8 cellular contexts compared by ENCODE assay signal in the genomic region with DNA sequence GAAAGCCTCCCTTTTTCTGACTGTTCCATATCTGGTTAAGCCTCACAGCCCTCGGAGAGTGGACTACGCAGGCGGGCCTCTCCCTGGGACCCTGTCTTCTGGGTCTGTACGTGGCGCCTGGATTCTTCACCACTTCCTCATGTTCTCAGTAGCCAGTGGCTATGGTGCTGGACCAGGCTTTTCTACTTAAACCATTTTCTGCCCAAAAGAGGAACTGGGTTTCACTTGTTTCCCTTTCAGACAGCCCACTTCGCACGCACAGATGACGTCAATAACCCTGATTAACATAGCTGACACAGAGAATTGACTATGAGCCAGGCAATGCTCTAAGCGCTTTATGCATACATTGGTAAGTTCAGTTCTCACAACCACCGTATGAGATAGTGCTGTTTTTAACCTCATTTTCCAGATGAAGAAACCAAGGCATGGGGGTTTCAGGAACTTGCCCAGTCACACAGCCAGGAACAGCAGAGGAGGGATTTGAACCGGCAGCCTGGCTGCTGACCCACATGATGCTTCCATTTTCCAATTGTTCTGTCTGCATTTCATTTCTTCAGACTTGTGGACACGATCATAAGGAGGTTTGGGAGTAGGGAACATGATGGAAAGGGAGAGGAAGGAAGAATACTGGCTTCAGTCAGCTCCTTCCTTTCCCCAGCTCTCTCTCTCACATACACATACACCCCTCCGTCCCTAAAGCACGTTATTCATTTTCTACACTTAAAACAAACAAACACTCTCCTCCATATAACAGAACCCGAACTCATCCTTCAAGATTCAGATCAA. TPM values are rescaled to one million over a fixed set of nuclear protein-coding genes. Genes with fewer than 3 reads are reported as not detected.
DNase-seq lines count a peak whose midpoint lies in the region; ATAC-seq and TF ChIP-seq lines count a peak whose summit lies in the region.

No MANE protein-coding gene starts in this region.

- H3K9ac ChIP-seq in mammary epithelial cell (ENCODE audit: insufficient read depth, low read length), result no peak overlapping the region

- H3K9me3 ChIP-seq in spleen, result no peaks in the 10 kb centered on the region
- H3K9me3 ChIP-seq in mammary epithelial cell (replicated peaks; ENCODE audit: insufficient read depth, low read length), result no peaks in the 10 kb centered on the region

- CTCF ChIA-PET in mammary epithelial cell (lab: Charles Lee; ENCODE audit: low non-redundant PET), result no interaction called here

- peak; percentile 98 for DNase-seq in NB4 (ENCODE audit: low read depth)
- DNase-seq in spleen, result peak; percentile 85
- no peak for DNase-seq in mammary epithelial cell
- DNase-seq in cortex of kidney (lab: John Stamatoyannopoulos, UW), result no peak
- no peak for DNase-seq in COLO668 (lab: John Stamatoyannopoulos, UW; ENCODE audit: unreplicated experiment)

- H3K79me2 ChIP-seq in mammary epithelial cell (ENCODE audit: insufficient read depth, low read length), result no peaks in the 10 kb centered on the region

- dilution Hi-C loops in mammary epithelial cell (cut with HindIII; ENCODE audit: low sequenced_read_pairs), result no loop called here

- intact Hi-C loops in spleen (cut with DNase I; ENCODE audit: low total_unique reads), result loop anchor here (10.0 kb wide), 1 partner anchor 57 kb away; no protein-coding TSS in a partner anchor
- intact Hi-C loops in mammary epithelial cell (cut with micrococcal nuclease), result no loop called here

- H3K27me3 ChIP-seq in spleen (replicated peaks in 1 of 7), result no peaks in the 10 kb centered on the region
- H3K27me3 ChIP-seq in mammary epithelial cell (ENCODE audit: insufficient read depth, low read length), result no peaks in the 10 kb centered on the region

- in situ Hi-C loops in mammary epithelial cell (cut with MboI; ENCODE audit: low sequenced_read_pairs in 2 of 2), result no loop called here

- H3K27ac ChIP-seq in spleen, result peak overlapping the region; percentile 23 to 79 (median 67)
- no peak overlapping the region for H3K27ac ChIP-seq in mammary epithelial cell (ENCODE audit: insufficient read depth, low read depth, low read length)

- H3K4me1 ChIP-seq in spleen (peaks cover 0 to 23% (median 7%) of the 10 kb centered on the region in 6 donors), mammary epithelial cell (ENCODE audit: insufficient read depth, low read length) (no peaks in the 10 kb centered on the region)

- no TSS peak for BruUV-seq in mammary epithelial cell (replicated peaks; lab: Mats Ljungman, UMichigan)

- ATAC-seq in HG02588 (IDR thresholded peaks at IDR 0.05; ENCODE audit: unreplicated experiment) (peak; percentile 91), esophagus mucosa (peak; percentile 43)

- no peak overlapping the region for H3K4me2 ChIP-seq in mammary epithelial cell (ENCODE audit: insufficient read depth, low read depth, low read length)

- H2AFZ ChIP-seq in mammary epithelial cell (ENCODE audit: low read depth, low read length), result no peak overlapping the region

- no peaks in the 10 kb centered on the region for H4K20me1 ChIP-seq in mammary epithelial cell (ENCODE audit: insufficient read depth, low read length)

- TF ChIP-seq POLR2A in GM18526 (IDR thresholded peaks at IDR 0.05; ENCODE audit: extremely low read depth, insufficient read length) (peak; percentile 48), NB4 (IDR thresholded peaks at IDR 0.05; ENCODE audit: extremely low read depth, insufficient read length) (peak; percentile 43), spleen (IDR thresholded peaks at IDR 0.05) (no peak)

- no peak for TF ChIP-seq CTCF in NB4 (IDR thresholded peaks at IDR 0.05; ENCODE audit: low read depth, low read length)
- TF ChIP-seq CTCF in spleen (IDR thresholded peaks at IDR 0.05 in 8 of 11, conservative IDR thresholded peaks at IDR 0.05 in 3 of 11), result no peak
- TF ChIP-seq CTCF in mammary epithelial cell (conservative IDR thresholded peaks at IDR 0.05 in 1 of 2, IDR thresholded peaks at IDR 0.05 in 1 of 2; ENCODE audit: extremely low read depth in 1 of 2, insufficient read depth in 1 of 2, low read depth in 1 of 2, low read length in 2 of 2), result no peak

- H3K36me3 ChIP-seq in spleen (no peaks in the 10 kb centered on the region), mammary epithelial cell (ENCODE audit: insufficient read depth, low read length) (no peaks in the 10 kb centered on the region)

- WGBS in spleen, 5 donors, result 48 to 59% (median 50%) methylated on average over 15 of the region's 15 CpGs
- WGBS in mammary epithelial cell (ENCODE audit: low coverage, missing lambda C conversion rate), result 76% methylated on average over 15 of the region's 15 CpGs

- H3K4me3 ChIP-seq in NB4 (ENCODE audit: low read depth, low read length) (peak overlapping the region; percentile 36), spleen (peak overlapping the region in 1 of 8 donors; percentile 40), mammary epithelial cell (replicated peaks in 1 of 3; ENCODE audit: insufficient read depth in 1 of 3, low read depth in 2 of 3, low read length in 3 of 3) (no peak overlapping the region)

RNA-seq across cellular contexts. Expression of gene MYOM1, which starts 41.7 kb away (rescaled TPM):
- total RNA-seq in esophagus mucosa, result 0.32 TPM
- 1 to 10 TPM; 1.4 to 2.7 (median 1.8) TPM for total RNA-seq in spleen
- 1 to 10 TPM; 1.2 to 6.2 (median 2.4) TPM for polyA plus RNA-seq in spleen
- total RNA-seq in mammary epithelial cell, result under 1 TPM; 0.12 to 0.50 TPM
- 0.08 TPM for polyA plus RNA-seq in mammary epithelial cell
- polyA minus RNA-seq in mammary epithelial cell, result not detected

Comparison
In these comparisons a context has a peak if more than half of its experiments do, and no peak if none do; other contexts are left out.
1. POLR2A ChIP-seq: peak in GM18526 (single experiment) and NB4 (single experiment); none in spleen (0 of 3).
2. DNase-seq: peak in NB4 (single experiment) and spleen (single experiment); none in mammary epithelial cell (single experiment), cortex of kidney (single experiment) and COLO668 (single experiment).